In the genomic region with DNA sequence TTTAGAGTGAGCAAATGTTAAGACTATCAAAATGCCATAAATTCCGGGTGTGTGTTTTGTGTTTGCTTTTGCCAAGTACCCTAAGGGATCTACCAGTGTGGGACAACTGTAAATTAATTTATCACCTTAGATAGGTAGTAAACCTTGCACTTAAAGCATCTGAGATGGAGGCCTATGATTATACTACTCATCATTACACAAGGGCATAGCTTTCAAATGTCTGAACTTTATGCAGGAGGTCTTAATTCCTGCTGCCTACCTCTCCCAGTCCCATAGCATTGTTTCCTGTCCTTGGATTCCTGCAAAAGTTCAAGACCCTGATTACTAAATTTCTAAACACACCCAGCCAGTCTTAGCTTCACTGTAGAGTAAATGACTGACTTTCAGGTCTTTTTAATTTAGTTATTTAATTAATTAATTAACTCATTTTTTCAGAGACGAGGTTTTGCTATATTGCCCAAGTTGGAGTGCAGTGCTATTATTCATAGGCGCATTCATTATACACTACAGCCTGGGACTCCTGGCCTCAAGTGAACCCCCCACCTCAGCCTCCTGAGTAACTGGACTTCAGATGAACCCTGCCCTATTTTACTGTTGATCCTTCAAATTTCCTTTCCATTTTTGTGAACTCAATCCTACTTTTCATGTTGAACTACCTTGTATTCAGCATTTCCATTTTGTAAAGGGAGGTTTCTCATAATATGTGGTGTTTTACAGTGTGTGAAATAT, we compare ENCODE assay signal across 18 cellular contexts.
"Had no signal": no experiment of that assay in that cellular context is flagged by ENCODE, and none has a peak within 500 bp of the region (broad histone marks: within the 10 kb centered on the region; RNA-seq: fewer than 3 reads in every experiment).

No MANE protein-coding gene starts in this region.

- H3K4me3 ChIP-seq: dorsolateral prefrontal cortex, lung, neural progenitor cell, right atrium auricular region, smooth muscle cell, suprapubic skin, transverse colon had no signal

- DNase-seq: dorsolateral prefrontal cortex; effector CD4-positive, alpha-beta T cell; head of caudate nucleus; left ventricle myocardium superior; naive thymus-derived CD4-positive, alpha-beta T cell; stimulated activated CD4-positive, alpha-beta T cell treated with anti-CD3 and anti-CD28 coated beads, Interleukin-12 subunit alpha, Interleukin-12 subunit beta, amount 100 ng/mL, for 4 hours; stimulated activated CD4-positive, alpha-beta T cell treated with anti-CD3 and anti-CD28 coated beads, Interleukin-1b, Interleukin-23, amount 100 ng/mL, for 48 hours; stimulated activated CD4-positive, alpha-beta T cell treated with anti-CD3 and anti-CD28 coated beads, Interleukin-4, amount 100 ng/mL, for 1 hour; stimulated activated CD8-positive, alpha-beta memory T cell treated with anti-CD3 and anti-CD28 coated beads, Interleukin-4, amount 100 ng/mL, for 48 hours; stimulated activated naive CD4-positive, alpha-beta T cell; stimulated activated naive CD8-positive, alpha-beta T cell treated with anti-CD3 and anti-CD28 coated beads, Interleukin-15, amount 100 ng/mL, for 72 hours; transverse colon had no signal

- ATAC-seq: left ventricle myocardium superior; naive thymus-derived CD4-positive, alpha-beta T cell; sciatic nerve; stimulated activated naive CD8-positive, alpha-beta T cell treated with anti-CD3 and anti-CD28 coated beads, Interleukin-15, amount 100 ng/mL, for 72 hours had no signal
